In the genomic region with DNA sequence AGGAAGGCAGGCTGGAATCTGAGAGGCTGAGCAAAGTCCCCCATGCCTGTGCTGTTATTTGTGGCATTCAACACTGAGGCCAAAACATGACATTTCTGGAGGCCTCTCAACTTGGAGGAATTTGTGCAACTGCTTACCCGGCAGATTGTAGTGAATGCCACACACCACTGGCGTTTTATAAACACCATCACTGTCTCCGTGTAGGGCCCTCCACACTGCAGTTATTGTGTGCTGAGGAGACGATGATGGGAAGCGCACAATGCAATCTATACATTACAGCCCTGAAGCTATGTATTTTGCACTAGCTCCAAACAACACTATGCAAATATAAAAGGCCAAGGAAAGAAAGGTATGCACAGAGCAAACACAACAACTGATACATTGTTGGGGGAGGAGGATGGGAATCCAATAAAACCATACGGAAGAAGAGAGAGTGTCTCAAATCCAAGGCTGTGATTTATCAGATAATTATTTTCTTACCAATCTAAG, we compare ENCODE assay signal across 9 cellular contexts.
DNase-seq lines count a peak whose midpoint lies in the region; ATAC-seq and TF ChIP-seq lines count a peak whose summit lies in the region.
"Had no signal": no experiment of that assay in that cellular context is flagged by ENCODE, and none has a peak within 500 bp of the region (broad histone marks: within the 10 kb centered on the region; RNA-seq: fewer than 3 reads in every experiment).

No MANE protein-coding gene starts in this region.

- peak; percentile 63 for ATAC-seq in Right ventricle myocardium inferior
- ATAC-seq in HG03354 (IDR thresholded peaks at IDR 0.05; ENCODE audit: poor library complexity, severe bottlenecking, unreplicated experiment), result no peak
- no peak for ATAC-seq in stimulated activated memory B cell treated with anti-CD40 and anti-IgM and Interleukin-4, amounts not matched to agents 10 μg/mL and 1 μg/mL and 100 μg/mL, for 72 hours

- peaks cover 20% of the 10 kb centered on the region for H3K36me3 Mint-ChIP-seq in stimulated activated memory B cell treated with anti-CD40 and anti-IgM and Interleukin-4, amounts not matched to agents 10 μg/mL and 1 μg/mL and 100 μg/mL, for 72 hours

- TF ChIP-seq POLR2A in suprapubic skin (IDR thresholded peaks at IDR 0.05), result no peak

- peaks cover 5% of the 10 kb centered on the region for H3K9me3 Mint-ChIP-seq in stimulated activated memory B cell treated with anti-CD40 and anti-IgM and Interleukin-4, amounts not matched to agents 10 μg/mL and 1 μg/mL and 100 μg/mL, for 72 hours

- H3K4me3 Mint-ChIP-seq in stimulated activated memory B cell treated with anti-CD40 and anti-IgM and Interleukin-4, amounts not matched to agents 10 μg/mL and 1 μg/mL and 100 μg/mL, for 72 hours, result no peak overlapping the region

- H3K27me3 ChIP-seq in suprapubic skin, result no peaks in the 10 kb centered on the region

- no peaks in the 10 kb centered on the region for H3K27me3 Mint-ChIP-seq in stimulated activated memory B cell treated with anti-CD40 and anti-IgM and Interleukin-4, amounts not matched to agents 10 μg/mL and 1 μg/mL and 100 μg/mL, for 72 hours

- H3K9me3 ChIP-seq in suprapubic skin, result no peaks in the 10 kb centered on the region

- H3K27ac Mint-ChIP-seq in stimulated activated memory B cell treated with anti-CD40 and anti-IgM and Interleukin-4, amounts not matched to agents 10 μg/mL and 1 μg/mL and 100 μg/mL, for 72 hours, result no peak overlapping the region

- peaks cover 20% of the 10 kb centered on the region for H3K4me1 ChIP-seq in suprapubic skin

- DNase-seq in Right ventricle myocardium inferior (ENCODE audit: missing footprints) (no peak), cardiac septum (ENCODE audit: low spot score) (no peak), epithelial cell of esophagus (ENCODE audit: low read depth) (peak; percentile 4), midbrain (lab: John Stamatoyannopoulos, UW) (peak; percentile 47), NCI-H446 (lab: John Stamatoyannopoulos, UW) (no peak), suprapubic skin (ENCODE audit: low spot score in 2 of 2) (no peak)
- DNase-seq: NCI-H524 treated with DMSO at 0.1 percent for 48 hours had no signal

- intact Hi-C loops in Right ventricle myocardium inferior (cut with DNase I), result no loop called here
- intact Hi-C loops in cardiac septum (cut with DNase I), result no loop called here

- TF ChIP-seq CTCF in epithelial cell of esophagus (IDR thresholded peaks at IDR 0.05; ENCODE audit: insufficient read depth, low read depth, low read length, missing control alignments), result no peak
- no peak for TF ChIP-seq CTCF in suprapubic skin (IDR thresholded peaks at IDR 0.05)

- WGBS in suprapubic skin, result 55% methylated on average over 6 of the region's 6 CpGs

- H3K4me3 ChIP-seq in epithelial cell of esophagus (ENCODE audit: low read length) (no peak overlapping the region), suprapubic skin (no peak overlapping the region)

- no peaks in the 10 kb centered on the region for H3K36me3 ChIP-seq in suprapubic skin

- no peak for TF ChIP-seq EP300 in suprapubic skin (IDR thresholded peaks at IDR 0.05)

- H3K27ac ChIP-seq in suprapubic skin, result no peak overlapping the region

- H3K4me1 Mint-ChIP-seq in stimulated activated memory B cell treated with anti-CD40 and anti-IgM and Interleukin-4, amounts not matched to agents 10 μg/mL and 1 μg/mL and 100 μg/mL, for 72 hours, result no peaks in the 10 kb centered on the region

Comparison
In these comparisons a context has a peak if more than half of its experiments do, and no peak if none do; other contexts are left out.
1. DNase-seq: peak in epithelial cell of esophagus (single experiment) and midbrain (single experiment); none in Right ventricle myocardium inferior (single experiment), cardiac septum (single experiment), NCI-H446 (0 of 2) and suprapubic skin (0 of 2).